8 cellular contexts compared by ENCODE assay signal in the genomic region with DNA sequence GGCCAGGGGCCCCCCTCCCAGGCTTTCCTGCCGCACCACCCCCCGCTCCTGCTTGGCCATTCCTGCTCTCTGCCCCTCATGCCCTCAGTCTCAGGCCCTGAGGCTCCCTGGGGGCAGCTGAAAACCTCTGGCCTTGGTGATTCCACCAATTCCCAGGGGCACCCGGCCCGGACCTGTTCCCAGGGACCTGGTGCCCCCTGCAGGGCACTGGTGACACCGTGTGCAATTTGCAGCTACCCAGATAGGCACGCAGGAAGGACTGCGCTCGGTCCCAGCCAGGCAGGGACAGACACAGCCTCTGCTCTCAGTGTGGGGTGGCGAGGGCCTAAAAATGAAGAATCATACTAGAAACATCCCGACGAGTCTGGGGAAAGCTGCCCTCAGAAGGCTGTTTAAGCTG. TPM values are rescaled to one million over a fixed set of nuclear protein-coding genes. Genes with fewer than 3 reads are reported as not detected.
DNase-seq lines count a peak whose midpoint lies in the region; ATAC-seq and TF ChIP-seq lines count a peak whose summit lies in the region.

No MANE protein-coding gene starts in this region.

- TF ChIP-seq CTCF in GM12875 (IDR thresholded peaks at IDR 0.05; ENCODE audit: borderline replicate concordance, insufficient read depth, low read depth, low read length), result peak; percentile 46; the same call in 1 of the 2 replicates
- peak; percentile 78 for TF ChIP-seq CTCF in retinal pigment epithelial cell (conservative IDR thresholded peaks at IDR 0.05; ENCODE audit: low read depth, low read length)
- peak in 1 of 3 experiments; percentile 23 for TF ChIP-seq CTCF in vagina (IDR thresholded peaks at IDR 0.05)

- intact Hi-C loops in vagina (cut with DNase I), result no loop called here

- no peak for TF ChIP-seq POLR2A in vagina (IDR thresholded peaks at IDR 0.05)

- peak overlapping the region; percentile 34 for H3K4me2 ChIP-seq in BLaER1

- no peak for ATAC-seq in GM21515 (IDR thresholded peaks at IDR 0.05; ENCODE audit: unreplicated experiment)
- no peak for ATAC-seq in GM21737 (IDR thresholded peaks at IDR 0.05; ENCODE audit: unreplicated experiment)

- H3K9me3 ChIP-seq in BLaER1 (no peaks in the 10 kb centered on the region), vagina (no peaks in the 10 kb centered on the region)

- H3K4me1 ChIP-seq in BLaER1, result peaks cover 14% of the 10 kb centered on the region
- H3K4me1 ChIP-seq in vagina, result peaks cover 8% of the 10 kb centered on the region

- H3K4me3 ChIP-seq in BLaER1 (no peak overlapping the region), GM12875 (ENCODE audit: low read depth, low read length) (no peak overlapping the region), retinal pigment epithelial cell (ENCODE audit: low read length) (no peak overlapping the region), vagina (no peak overlapping the region)

- H3K36me3 ChIP-seq in BLaER1 (no peaks in the 10 kb centered on the region), vagina (no peaks in the 10 kb centered on the region)

- no peaks in the 10 kb centered on the region for H4K20me1 ChIP-seq in BLaER1

- H3K27me3 ChIP-seq in BLaER1 (no peaks in the 10 kb centered on the region), vagina (no peaks in the 10 kb centered on the region)

- DNase-seq in RKO (ENCODE audit: low spot score) (peak; percentile 49), fibroblast of peridontal ligament (ENCODE audit: extremely low read depth) (peak; percentile 48), retinal pigment epithelial cell (ENCODE audit: low read depth) (no peak), vagina (ENCODE audit: extremely low spot score in 2 of 2) (no peak)

- H3K27ac ChIP-seq in BLaER1, result no peak overlapping the region
- H3K27ac ChIP-seq in vagina, result no peak overlapping the region

- H3K9ac ChIP-seq in BLaER1, result no peak overlapping the region

RNA-seq across cellular contexts. Expression of a gene that starts 13.4 kb away (rescaled TPM):
- total RNA-seq in vagina, result 12.0 TPM

Comparison
In these comparisons a context has a peak if more than half of its experiments do, and no peak if none do; other contexts are left out.
1. DNase-seq: peak in RKO (single experiment) and fibroblast of peridontal ligament (single experiment); none in retinal pigment epithelial cell (single experiment) and vagina (0 of 2).